In the genomic region with DNA sequence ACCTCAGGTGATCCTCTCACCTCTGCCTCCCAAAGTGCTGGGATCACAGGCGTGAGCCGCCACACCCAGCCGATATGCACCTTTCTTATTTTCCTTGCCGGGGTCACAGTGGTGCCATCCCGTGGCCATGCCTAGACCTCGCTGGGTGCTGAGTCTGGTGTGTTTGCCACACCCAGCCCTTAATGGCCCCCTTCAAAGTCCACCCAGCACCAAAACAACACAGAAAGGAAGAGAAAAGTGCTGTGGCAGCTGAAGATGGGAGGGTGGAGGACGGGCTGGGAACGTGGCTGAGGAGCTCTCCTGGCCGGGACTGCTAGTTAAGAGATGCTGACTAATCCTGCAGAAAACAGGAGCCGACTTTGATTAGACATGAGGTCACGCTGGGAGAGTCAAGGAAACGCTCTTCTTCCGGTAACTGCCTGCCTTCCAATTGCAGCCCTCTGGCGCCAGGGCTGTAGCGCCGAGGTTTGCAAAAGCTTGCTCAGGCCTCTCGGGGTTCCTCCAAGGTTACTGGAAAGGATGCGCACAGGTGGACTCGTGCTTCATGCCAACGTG, we compare ENCODE assay signal across 11 cellular contexts. TPM values are rescaled to one million over a fixed set of nuclear protein-coding genes. Genes with fewer than 3 reads are reported as not detected.
DNase-seq lines count a peak whose midpoint lies in the region; ATAC-seq, FAIRE-seq and TF ChIP-seq lines count a peak whose summit lies in the region.
"Had no signal": no experiment of that assay in that cellular context is flagged by ENCODE, and none has a peak within 500 bp of the region (broad histone marks: within the 10 kb centered on the region; RNA-seq: fewer than 3 reads in every experiment).

No MANE protein-coding gene starts in this region.

- DNase-seq in AG09309 (ENCODE audit: low read depth) (peak; percentile 65), NCI-H226 (peak; percentile 92), mucosa of gallbladder (ENCODE audit: low spot score) (peak; percentile 58), ureter (ENCODE audit: low spot score) (no peak), D721Med (ENCODE audit: insufficient read length, low spot score) (no peak)
- DNase-seq: DMS 273 treated with DMSO at 0.1 percent for 48 hours, WERI-Rb-1 had no signal

- peak overlapping the region; percentile 30 to 39 for H3K9ac ChIP-seq in duodenal mucosa (ENCODE audit: low read depth in 1 of 2, low read length in 2 of 2)

- H3K9me3 ChIP-seq in duodenal mucosa (ENCODE audit: control insufficient read depth in 1 of 2, low read length in 2 of 2), result no peaks in the 10 kb centered on the region

- peaks cover 6 to 14% of the 10 kb centered on the region in 2 donors for H3K4me1 ChIP-seq in duodenal mucosa (ENCODE audit: control insufficient read depth in 1 of 2, insufficient read depth in 2 of 2, low read length in 2 of 2)

- no peaks in the 10 kb centered on the region for H3K27me3 ChIP-seq in duodenal mucosa (ENCODE audit: control insufficient read depth in 1 of 2, insufficient read depth in 2 of 2, low read length in 2 of 2)

- FAIRE-seq in D721Med (lab: Jason Lieb, UNC), result no peak

- ATAC-seq in HG03139 (IDR thresholded peaks at IDR 0.05; ENCODE audit: unreplicated experiment), result no peak
- ATAC-seq in GM21528 (IDR thresholded peaks at IDR 0.05; ENCODE audit: low FRiP score, unreplicated experiment), result no peak

- H3K27ac ChIP-seq in duodenal mucosa (ENCODE audit: low read depth, low read length), result peak overlapping the region; percentile 69
- H3K27ac ChIP-seq: WERI-Rb-1 had no signal

- H3K4me3 ChIP-seq in AG09309 (ENCODE audit: control insufficient read depth, low read depth, low read length) (peak overlapping the region; percentile 15), duodenal mucosa (ENCODE audit: low read depth in 1 of 2, low read length in 2 of 2) (peak overlapping the region in 1 of 2 donors; percentile 23)
- H3K4me3 ChIP-seq: coronary artery had no signal

- TF ChIP-seq CTCF in AG09309 (IDR thresholded peaks at IDR 0.05; ENCODE audit: control insufficient read depth, insufficient read depth, low read depth, low read length, missing control alignments) (peak; percentile 10), D721Med (IDR thresholded peaks at IDR 0.05; ENCODE audit: insufficient read depth, missing control alignments) (no peak)

- peaks cover 0 to 24% of the 10 kb centered on the region in 2 donors for H3K36me3 ChIP-seq in duodenal mucosa (ENCODE audit: control insufficient read depth in 1 of 2, insufficient read depth in 2 of 2, low read length in 2 of 2)

RNA-seq across cellular contexts. Expression of gene SLC43A2, which starts 10.9 kb away (rescaled TPM):
- total RNA-seq in mucosa of gallbladder (27.0 TPM), ureter (30.9 TPM)

RNA-seq across cellular contexts. Expression of gene SCARF1, which starts 27.8 kb away (rescaled TPM):
- 13.2 TPM for total RNA-seq in mucosa of gallbladder
- total RNA-seq in ureter, result 16.3 TPM

RNA-seq across cellular contexts. Expression of gene RILP, which starts 32.0 kb away (rescaled TPM):
- total RNA-seq in mucosa of gallbladder (11.7 TPM), ureter (22.5 TPM)

RNA-seq across cellular contexts. Expression of gene PITPNA, which starts 55.1 kb away (rescaled TPM):
- total RNA-seq in mucosa of gallbladder (81.8 TPM), ureter (85.4 TPM)

Comparison
In these comparisons a context has a peak if more than half of its experiments do, and no peak if none do; other contexts are left out.
1. DNase-seq: peak in AG09309 (single experiment), NCI-H226 (single experiment) and mucosa of gallbladder (single experiment); none in ureter (single experiment) and D721Med (single experiment).